ENCODE assay signal across 8 cellular contexts in the genomic region with DNA sequence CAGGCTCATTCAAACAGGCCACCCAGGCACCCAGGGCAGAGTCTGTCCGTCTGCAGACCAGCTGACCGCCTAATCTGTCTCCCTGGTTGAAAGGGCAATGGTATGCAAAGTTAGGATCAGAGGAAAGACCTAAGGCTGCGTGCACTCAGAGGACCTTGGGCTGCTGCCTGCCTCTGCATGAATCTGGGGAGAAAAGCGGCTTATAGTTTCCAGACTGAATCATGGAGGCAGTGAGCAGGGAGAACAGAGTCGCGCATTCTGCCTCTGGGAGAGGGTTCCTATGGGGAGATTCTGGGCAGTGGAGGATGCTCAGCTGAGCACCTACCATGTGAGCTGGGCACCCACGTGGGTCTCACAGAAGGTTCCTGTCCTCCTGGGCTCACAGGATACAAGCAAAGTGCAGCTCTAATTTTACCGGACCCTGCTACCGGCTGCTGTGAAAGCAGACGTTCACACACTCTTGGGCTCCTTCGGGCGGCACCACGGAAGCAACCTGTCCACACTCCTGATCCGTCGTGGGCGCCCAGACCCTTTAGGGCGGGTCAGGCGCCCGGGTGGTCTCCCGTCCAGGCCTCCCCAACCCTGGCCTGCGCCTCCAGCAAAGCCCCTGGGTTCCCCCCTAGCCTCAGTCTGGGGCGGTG. TPM values are rescaled to one million over a fixed set of nuclear protein-coding genes. Genes with fewer than 3 reads are reported as not detected.
DNase-seq lines count a peak whose midpoint lies in the region; ATAC-seq, FAIRE-seq and TF ChIP-seq lines count a peak whose summit lies in the region.

No MANE protein-coding gene starts in this region.

- TF ChIP-seq CTCF in GM12865 (IDR thresholded peaks at IDR 0.05; ENCODE audit: insufficient read depth, low read depth, low read length, missing control alignments) (no peak), glutamatergic neuron (IDR thresholded peaks at IDR 0.05; ENCODE audit: partially characterized antibody, unreplicated experiment) (no peak), pancreas (IDR thresholded peaks at IDR 0.05) (no peak)

- DNase-seq in GM12865 (ENCODE audit: low read depth), result peak; percentile 68
- DNase-seq in KG1 (lab: John Stamatoyannopoulos, UW), result peak; percentile 12
- DNase-seq in glutamatergic neuron, result no peak
- peak in 2 of 6 donors; percentile 26 to 79 for DNase-seq in pancreas
- DNase-seq in T1000 (lab: John Stamatoyannopoulos, UW), result no peak
- DNase-seq in NCI-H1105 (lab: John Stamatoyannopoulos, UW), result no peak

- H3K4me3 ChIP-seq in GM12865 (ENCODE audit: low read depth, low read length), result peak overlapping the region; percentile 87
- peak overlapping the region; percentile 68 to 78 (median 72) for H3K4me3 ChIP-seq in pancreas

- no peaks in the 10 kb centered on the region for H3K4me1 Mint-ChIP-seq in activated T-helper 17 cell treated with anti-CD3 and anti-CD28 coated beads, Interleukin-2, amount 50 U/mL, for 72 hours
- H3K4me1 Mint-ChIP-seq in glutamatergic neuron (ENCODE audit: low read depth, unreplicated experiment), result peaks cover 23% of the 10 kb centered on the region

- H3K9me3 Mint-ChIP-seq in activated T-helper 17 cell treated with anti-CD3 and anti-CD28 coated beads, Interleukin-2, amount 50 U/mL, for 72 hours, result no peaks in the 10 kb centered on the region
- H3K9me3 Mint-ChIP-seq in glutamatergic neuron (ENCODE audit: unreplicated experiment), result peaks cover 6% of the 10 kb centered on the region

- ATAC-seq in GM21717 (IDR thresholded peaks at IDR 0.05; ENCODE audit: unreplicated experiment), result peak; percentile 10
- peak; percentile 15 for ATAC-seq in activated T-helper 17 cell treated with anti-CD3 and anti-CD28 coated beads, Interleukin-2, amount 50 U/mL, for 72 hours (replicated peaks)
- peak; percentile 44 to 50 (median 46) for ATAC-seq in pancreas

- no peaks in the 10 kb centered on the region for H3K27me3 Mint-ChIP-seq in activated T-helper 17 cell treated with anti-CD3 and anti-CD28 coated beads, Interleukin-2, amount 50 U/mL, for 72 hours
- peaks cover 5% of the 10 kb centered on the region for H3K27me3 Mint-ChIP-seq in glutamatergic neuron (ENCODE audit: unreplicated experiment)

- intact Hi-C loops in pancreas (cut with DNase I), result no loop called here

- no peak for FAIRE-seq in pancreas (lab: Jason Lieb, UNC)

- H3K4me1 ChIP-seq in pancreas, result no peaks in the 10 kb centered on the region

- peak overlapping the region; percentile 73 for H3K4me3 Mint-ChIP-seq in activated T-helper 17 cell treated with anti-CD3 and anti-CD28 coated beads, Interleukin-2, amount 50 U/mL, for 72 hours
- H3K4me3 Mint-ChIP-seq in glutamatergic neuron (ENCODE audit: unreplicated experiment), result peak overlapping the region; percentile 82

- peak overlapping the region in 1 of 4 donors; percentile 33 for H3K27ac ChIP-seq in pancreas

- WGBS in pancreas, 2 donors, result 16 to 17% methylated on average over 20 to 22 of the region's 22 CpGs

- no peak overlapping the region for H3K27ac Mint-ChIP-seq in activated T-helper 17 cell treated with anti-CD3 and anti-CD28 coated beads, Interleukin-2, amount 50 U/mL, for 72 hours
- peak overlapping the region; percentile 43 for H3K27ac Mint-ChIP-seq in glutamatergic neuron (ENCODE audit: unreplicated experiment)

- no peaks in the 10 kb centered on the region for H3K9me3 ChIP-seq in pancreas

- H3K36me3 Mint-ChIP-seq in activated T-helper 17 cell treated with anti-CD3 and anti-CD28 coated beads, Interleukin-2, amount 50 U/mL, for 72 hours (ENCODE audit: low read depth), result no peaks in the 10 kb centered on the region
- H3K36me3 Mint-ChIP-seq in glutamatergic neuron (ENCODE audit: unreplicated experiment), result no peaks in the 10 kb centered on the region

- no peaks in the 10 kb centered on the region for H3K36me3 ChIP-seq in pancreas

- no peaks in the 10 kb centered on the region for H3K27me3 ChIP-seq in pancreas

RNA-seq across cellular contexts. Expression of gene SCARB1, which starts 0.8 kb away (rescaled TPM):
- total RNA-seq in activated T-helper 17 cell treated with anti-CD3 and anti-CD28 coated beads, Interleukin-2, amount 50 U/mL, for 72 hours, result 10 to 100 TPM; 17.9 to 20.9 TPM
- total RNA-seq in glutamatergic neuron (ENCODE audit: unreplicated experiment) (25.1 TPM), pancreas (10 to 100 TPM in 2 of 6 donors, 1 to 10 TPM in 4; 4.7 to 14.3 (median 8.4) TPM)
- 10 to 100 TPM; 11.7 to 14.7 TPM for polyA plus RNA-seq in pancreas

RNA-seq across cellular contexts. Expression of gene UBC, which starts 51.6 kb away (rescaled TPM):
- total RNA-seq in activated T-helper 17 cell treated with anti-CD3 and anti-CD28 coated beads, Interleukin-2, amount 50 U/mL, for 72 hours, result 1,000 to 10,000 TPM in 1 of 2 donors, 100 to 1,000 TPM in 1; 955 to 1,030 TPM
- total RNA-seq in glutamatergic neuron (ENCODE audit: unreplicated experiment), result 966 TPM
- total RNA-seq in pancreas, result 100 to 1,000 TPM; 353 to 495 (median 423) TPM
- polyA plus RNA-seq in pancreas, result 100 to 1,000 TPM; 528 to 605 TPM

Comparison
In these comparisons a context has a peak if more than half of its experiments do, and no peak if none do; other contexts are left out.
1. DNase-seq: peak in GM12865 (single experiment) and KG1 (single experiment); none in glutamatergic neuron (single experiment), T1000 (single experiment) and NCI-H1105 (single experiment).
2. Peak in every context shown above with its lines, with median percentiles within 50 percentile points of each other: ATAC-seq.